In genomic region chr2:241354668-241355658, GRCh38 we compare ENCODE assay signal across 8 cellular contexts. TPM values are rescaled to one million over a fixed set of nuclear protein-coding genes. Genes with fewer than 3 reads are reported as not detected.
DNase-seq lines count a peak whose midpoint lies in the region.

No MANE protein-coding gene starts in this region.

- H3K27ac ChIP-seq in ectodermal cell (ENCODE audit: insufficient read depth, low read depth, low read length, poor library complexity, severe bottlenecking): peak overlapping the region; percentile 86

- peaks cover 20% of the 10 kb centered on the region for H3K36me3 ChIP-seq in ectodermal cell (ENCODE audit: control insufficient read depth, insufficient read depth, low read length)

- H3K4me1 ChIP-seq in ectodermal cell (ENCODE audit: control insufficient read depth, insufficient read depth, low read length): peaks cover 6% of the 10 kb centered on the region

- DNase-seq in SHP77 (lab: John Stamatoyannopoulos, UW) (peak; percentile 55 to 85), SHP77 treated with DMSO at 0.1 percent for 48 hours (lab: John Stamatoyannopoulos, UW) (no peak), NCI-H2227 (lab: John Stamatoyannopoulos, UW; ENCODE audit: unreplicated experiment) (peak; percentile 80), lung microvascular endothelial cell (ENCODE audit: low read depth in 2 of 2) (peak; percentile 59 to 74), epidermal melanocyte (ENCODE audit: insufficient read length, low spot score) (no peak)
- peak; percentile 71 to 72 for DNase-seq in activated CD4-positive, alpha-beta T cell treated with anti-CD3 and anti-CD28 coated beads, Interleukin-2, amount 50 U/mL, for 48 hours
- DNase-seq in stimulated activated CD8-positive, alpha-beta memory T cell treated with anti-CD3 and anti-CD28 coated beads, Interleukin-12 subunit alpha, Interleukin-12 subunit beta, amount 100 ng/mL, for 24 hours (ENCODE audit: extremely low read depth): peak; percentile 33

- H3K27me3 ChIP-seq in ectodermal cell (ENCODE audit: control insufficient read depth, insufficient read depth, low read length, poor library complexity, severe bottlenecking): no peaks in the 10 kb centered on the region

- peak overlapping the region; percentile 30 for H3K4me3 ChIP-seq in ectodermal cell (ENCODE audit: insufficient read depth, low read depth, low read length)

- no peaks in the 10 kb centered on the region for H3K9me3 ChIP-seq in ectodermal cell (ENCODE audit: control insufficient read depth, low read length)

- WGBS in ectodermal cell, 2 experiments: 19 to 23% methylated on average over 32 to 33 of the region's 40 CpGs

RNA-seq across cellular contexts. Expression of gene FARP2, which starts 1.1 kb away (rescaled TPM):
- polyA plus RNA-seq in ectodermal cell (2013, experiment 1 of 4): 32.2 TPM
- polyA plus RNA-seq in ectodermal cell (2013, experiment 2 of 4): 34.4 TPM
- 32.5 TPM for polyA plus RNA-seq in ectodermal cell (2013, experiment 3 of 4)
- 33.7 TPM for polyA plus RNA-seq in ectodermal cell (2013, experiment 4 of 4)
- 22.7 and 35.7 TPM in 2 replicates for total RNA-seq in lung microvascular endothelial cell

RNA-seq across cellular contexts. Expression of gene SEPTIN2, which starts 39.2 kb away (rescaled TPM):
- polyA plus RNA-seq in ectodermal cell (2013, experiment 1 of 4): 472 TPM
- 476 TPM for polyA plus RNA-seq in ectodermal cell (2013, experiment 2 of 4)
- polyA plus RNA-seq in ectodermal cell (2013, experiment 3 of 4): 391 TPM
- 425 TPM for polyA plus RNA-seq in ectodermal cell (2013, experiment 4 of 4)
- 394 and 411 TPM in 2 replicates for total RNA-seq in lung microvascular endothelial cell

RNA-seq across cellular contexts. Expression of gene HDLBP, which starts 39.5 kb away (rescaled TPM):
- 249 TPM for polyA plus RNA-seq in ectodermal cell (2013, experiment 1 of 4)
- polyA plus RNA-seq in ectodermal cell (2013, experiment 2 of 4): 243 TPM
- 227 TPM for polyA plus RNA-seq in ectodermal cell (2013, experiment 3 of 4)
- 217 TPM for polyA plus RNA-seq in ectodermal cell (2013, experiment 4 of 4)
- 591 and 619 TPM in 2 replicates for total RNA-seq in lung microvascular endothelial cell

Comparison
In these comparisons a context has a peak if more than half of its experiments do, and no peak if none do; other contexts are left out.
1. DNase-seq: peak in SHP77 (2 of 2), NCI-H2227 (single experiment), activated CD4-positive, alpha-beta T cell treated with anti-CD3 and anti-CD28 coated beads, Interleukin-2, amount 50 U/mL, for 48 hours (2 of 2), lung microvascular endothelial cell (2 of 2) and stimulated activated CD8-positive, alpha-beta memory T cell treated with anti-CD3 and anti-CD28 coated beads, Interleukin-12 subunit alpha, Interleukin-12 subunit beta, amount 100 ng/mL, for 24 hours (single experiment); none in SHP77 treated with DMSO at 0.1 percent for 48 hours (single experiment) and epidermal melanocyte (single experiment).